In genomic region chr4:176320340-176320975, GRCh38 we compare ENCODE assay signal across 1 cellular context.
A peak's percentile ranks its signal among the peaks of the same experiment; 100 is the strongest.
TF ChIP-seq lines count a peak whose summit lies in the region.

No MANE protein-coding gene starts in this region.

TF ChIP-seq in HepG2, 621 proteins besides CTCF, POLR2A, EP300 and RAD21 (continued from another document and continues in another):
- TF ChIP-seq MLX (CRISPR knock-in tag; IDR thresholded peaks at IDR 0.05), result no peak
- TF ChIP-seq KDM2A (CRISPR knock-in tag; IDR thresholded peaks at IDR 0.05; ENCODE audit: borderline replicate concordance, low read depth), result no peak
- peak; percentile 39; the same call in 1 of the 2 replicates for TF ChIP-seq PBX3 (CRISPR knock-in tag; IDR thresholded peaks at IDR 0.05; ENCODE audit: borderline replicate concordance)
- no peak for TF ChIP-seq RXRA (CRISPR knock-in tag; IDR thresholded peaks at IDR 0.05)
- no peak for TF ChIP-seq ZNF317 (CRISPR knock-in tag; IDR thresholded peaks at IDR 0.05)
- no peak for TF ChIP-seq PRPF4 (IDR thresholded peaks at IDR 0.05; ENCODE audit: low read depth, low read length, poor library complexity, severe bottlenecking)
- TF ChIP-seq ZBTB2 (CRISPR knock-in tag; IDR thresholded peaks at IDR 0.05; ENCODE audit: low read depth), result no peak
- no peak for TF ChIP-seq FOSL1 (CRISPR knock-in tag; IDR thresholded peaks at IDR 0.05; ENCODE audit: borderline replicate concordance)
- no peak for TF ChIP-seq GTF3A (CRISPR knock-in tag; conservative IDR thresholded peaks at IDR 0.05)
- no peak for TF ChIP-seq ZNF615 (CRISPR knock-in tag; IDR thresholded peaks at IDR 0.05; ENCODE audit: borderline replicate concordance)
- TF ChIP-seq ASH2L (IDR thresholded peaks at IDR 0.05; ENCODE audit: insufficient read length, low read depth, low read length), result peak; percentile 7
- no peak for TF ChIP-seq ZNF879 (CRISPR knock-in tag; IDR thresholded peaks at IDR 0.05)
- TF ChIP-seq ZNF296 (CRISPR knock-in tag; conservative IDR thresholded peaks at IDR 0.05), result no peak
- no peak; the same call in 1 of the 2 replicates for TF ChIP-seq ZNF777 (CRISPR knock-in tag; IDR thresholded peaks at IDR 0.05)
- no peak for TF ChIP-seq BHLHE40 (IDR thresholded peaks at IDR 0.05; ENCODE audit: low read length)
- TF ChIP-seq CBFB (CRISPR knock-in tag; IDR thresholded peaks at IDR 0.05), result no peak
- TF ChIP-seq POLR2AphosphoS5 (IDR thresholded peaks at IDR 0.05; ENCODE audit: low read depth, low read length), result no peak; the same call in 1 of the 2 replicates
- TF ChIP-seq ZSCAN29 (CRISPR knock-in tag; conservative IDR thresholded peaks at IDR 0.05), result 0 out of 2 replicates have a peak, but pooled peaks have one; percentile 45
- no peak for TF ChIP-seq ZNF225 (CRISPR knock-in tag; IDR thresholded peaks at IDR 0.05)
- TF ChIP-seq MAFF (IDR thresholded peaks at IDR 0.05; ENCODE audit: low read depth, low read length), result no peak
- TF ChIP-seq ZNF639 (CRISPR knock-in tag; conservative IDR thresholded peaks at IDR 0.05), result no peak
- peak; percentile 0; the same call in 1 of the 2 replicates for TF ChIP-seq SPEN (CRISPR knock-in tag; IDR thresholded peaks at IDR 0.05; ENCODE audit: low read depth)
- no peak for TF ChIP-seq NFE2L2 (IDR thresholded peaks at IDR 0.05; ENCODE audit: low read length)
- TF ChIP-seq ZNF710 (CRISPR knock-in tag; IDR thresholded peaks at IDR 0.05; ENCODE audit: borderline replicate concordance), result no peak
- no peak for TF ChIP-seq MZF1 (CRISPR knock-in tag; IDR thresholded peaks at IDR 0.05; ENCODE audit: borderline replicate concordance)
- TF ChIP-seq ZNF18 (CRISPR knock-in tag; IDR thresholded peaks at IDR 0.05; ENCODE audit: insufficient replicate concordance), result no peak
- no peak for TF ChIP-seq ZNF326 (CRISPR knock-in tag; IDR thresholded peaks at IDR 0.05; ENCODE audit: borderline replicate concordance)
- TF ChIP-seq ZBTB20 (CRISPR knock-in tag; IDR thresholded peaks at IDR 0.05; ENCODE audit: borderline replicate concordance, low read depth), result no peak
- no peak; the same call in 1 of the 2 replicates for TF ChIP-seq KAT7 (CRISPR knock-in tag; IDR thresholded peaks at IDR 0.05; ENCODE audit: borderline replicate concordance)
- no peak for TF ChIP-seq POLR2AphosphoS2 (IDR thresholded peaks at IDR 0.05; ENCODE audit: low read depth, low read length)
- no peak for TF ChIP-seq NCOA5 (CRISPR knock-in tag; IDR thresholded peaks at IDR 0.05)
- peak; percentile 64; the same call in 1 of the 2 replicates for TF ChIP-seq NR0B2 (CRISPR knock-in tag; IDR thresholded peaks at IDR 0.05)
- TF ChIP-seq MBD4 (IDR thresholded peaks at IDR 0.05; ENCODE audit: borderline replicate concordance, low read length), result no peak
- peak; percentile 84 for TF ChIP-seq KDM5B (CRISPR knock-in tag; IDR thresholded peaks at IDR 0.05; ENCODE audit: borderline replicate concordance)
- no peak for TF ChIP-seq HES4 (CRISPR knock-in tag; IDR thresholded peaks at IDR 0.05; ENCODE audit: borderline replicate concordance)
- TF ChIP-seq RFX3 (CRISPR knock-in tag; IDR thresholded peaks at IDR 0.05), result no peak
- no peak for TF ChIP-seq ZNF430 (CRISPR knock-in tag; IDR thresholded peaks at IDR 0.05)
- TF ChIP-seq AKAP8 (CRISPR knock-in tag; IDR thresholded peaks at IDR 0.05), result no peak
- TF ChIP-seq ZNF761 (CRISPR knock-in tag; conservative IDR thresholded peaks at IDR 0.05), result no peak; the same call in 1 of the 2 replicates
- no peak for TF ChIP-seq HMG20A (CRISPR knock-in tag; IDR thresholded peaks at IDR 0.05; ENCODE audit: borderline replicate concordance)
- TF ChIP-seq ZNF75D (CRISPR knock-in tag; IDR thresholded peaks at IDR 0.05; ENCODE audit: borderline replicate concordance), result no peak
- no peak for TF ChIP-seq ZNF354B (CRISPR knock-in tag; IDR thresholded peaks at IDR 0.05)
- no peak for TF ChIP-seq ZNF256 (CRISPR knock-in tag; conservative IDR thresholded peaks at IDR 0.05)
- TF ChIP-seq RNF2 (conservative IDR thresholded peaks at IDR 0.05; ENCODE audit: low read depth), result 0 out of 2 replicates have a peak, but pooled peaks have one; percentile 43
- TF ChIP-seq TMF1 (CRISPR knock-in tag; IDR thresholded peaks at IDR 0.05; ENCODE audit: low read depth), result 0 out of 2 replicates have a peak, but pooled peaks have one; percentile 16
- TF ChIP-seq ATRX (CRISPR knock-in tag; IDR thresholded peaks at IDR 0.05; ENCODE audit: borderline replicate concordance), result no peak
- TF ChIP-seq THAP7 (CRISPR knock-in tag; IDR thresholded peaks at IDR 0.05), result no peak
- no peak for TF ChIP-seq ZNF263 (CRISPR knock-in tag; IDR thresholded peaks at IDR 0.05)
- no peak for TF ChIP-seq PAX8 (CRISPR knock-in tag; IDR thresholded peaks at IDR 0.05; ENCODE audit: borderline replicate concordance)
- TF ChIP-seq NCOA1 (CRISPR knock-in tag; IDR thresholded peaks at IDR 0.05), result no peak
- TF ChIP-seq MED13 (CRISPR knock-in tag; IDR thresholded peaks at IDR 0.05), result no peak
- no peak for TF ChIP-seq THAP9 (CRISPR knock-in tag; IDR thresholded peaks at IDR 0.05; ENCODE audit: borderline replicate concordance)
- TF ChIP-seq FIP1L1 (IDR thresholded peaks at IDR 0.05; ENCODE audit: borderline replicate concordance, insufficient read depth, low read depth, low read length), result no peak
- TF ChIP-seq NFKB2 (CRISPR knock-in tag; IDR thresholded peaks at IDR 0.05; ENCODE audit: borderline replicate concordance), result no peak; the same call in 1 of the 2 replicates
- TF ChIP-seq ZNF850 (CRISPR knock-in tag; conservative IDR thresholded peaks at IDR 0.05), result no peak
- TF ChIP-seq SRSF4 (IDR thresholded peaks at IDR 0.05; ENCODE audit: low read depth, low read length, poor library complexity, severe bottlenecking), result no peak
- no peak for TF ChIP-seq ZNF589 (CRISPR knock-in tag; conservative IDR thresholded peaks at IDR 0.05)
- TF ChIP-seq ZNF512B (CRISPR knock-in tag; IDR thresholded peaks at IDR 0.05; ENCODE audit: borderline replicate concordance), result no peak
- TF ChIP-seq MATR3 (CRISPR knock-in tag; IDR thresholded peaks at IDR 0.05), result no peak
